Comparison of ENCODE assay signal across 8 cellular contexts in genomic region chr3:142724682-142725351, GRCh38. TPM values are rescaled to one million over a fixed set of nuclear protein-coding genes. Genes with fewer than 3 reads are reported as not detected.
A peak's percentile ranks its signal among the peaks of the same experiment; 100 is the strongest.
DNase-seq lines count a peak whose midpoint lies in the region; TF ChIP-seq lines count a peak whose summit lies in the region.

No MANE protein-coding gene starts in this region.

- TF ChIP-seq CTCF in fibroblast of mammary gland (conservative IDR thresholded peaks at IDR 0.05; ENCODE audit: control insufficient read depth, insufficient read depth, low read depth, low read length) (peak; percentile 2), type B pancreatic cell (conservative IDR thresholded peaks at IDR 0.05) (peak; percentile 24)

- H3K9me3 ChIP-seq in muscle layer of duodenum (ENCODE audit: control insufficient read depth in 1 of 2, low read length in 2 of 2) = no peaks in the 10 kb centered on the region

- no peaks in the 10 kb centered on the region for H3K27me3 ChIP-seq in H7 (ENCODE audit: control insufficient read depth, insufficient read depth, low read length)
- no peaks in the 10 kb centered on the region for H3K27me3 ChIP-seq in muscle layer of duodenum (ENCODE audit: low read depth, low read length)

- H3K27me3 Mint-ChIP-seq in activated CD4-positive, alpha-beta memory T cell treated with anti-CD3 and anti-CD28 coated beads, Interleukin-2, amount 10 ng/mL, durations not matched to agents 7 days and 5 days = peaks cover 47% of the 10 kb centered on the region
- peaks cover 15% of the 10 kb centered on the region for H3K27me3 Mint-ChIP-seq in type B pancreatic cell

- POLR2A ChIA-PET in activated CD4-positive, alpha-beta memory T cell treated with anti-CD3 and anti-CD28 coated beads, Interleukin-2, amount 10 ng/mL, durations not matched to agents 7 days and 5 days (lab: Charles Lee) = interaction anchor here (0.8 to 2.8 kb wide), 5 partner anchors 130 to 928 kb away, joined by 3 to 16 read pairs (median 4); partner anchors contain the start of gene ATR

- H3K4me3 ChIP-seq in H7 (ENCODE audit: insufficient read depth, low read depth, low read length) = peak overlapping the region; percentile 90
- H3K4me3 ChIP-seq in fibroblast of mammary gland (ENCODE audit: control insufficient read depth, low read depth, low read length) = peak overlapping the region; percentile 74
- peak overlapping the region; percentile 80 to 90 for H3K4me3 ChIP-seq in muscle layer of duodenum (ENCODE audit: low read depth in 1 of 2, low read length in 2 of 2)

- H3K27ac ChIP-seq in muscle layer of duodenum (ENCODE audit: low read length) = peak overlapping the region; percentile 46

- CTCF ChIA-PET in activated CD4-positive, alpha-beta memory T cell treated with anti-CD3 and anti-CD28 coated beads, Interleukin-2, amount 10 ng/mL, durations not matched to agents 7 days and 5 days (lab: Charles Lee) = no interaction called here

- in situ Hi-C loops in G401 (cut with HindIII; ENCODE audit: low sequenced_read_pairs) = no loop called here

- H3K4me3 Mint-ChIP-seq in activated CD4-positive, alpha-beta memory T cell treated with anti-CD3 and anti-CD28 coated beads, Interleukin-2, amount 10 ng/mL, durations not matched to agents 7 days and 5 days = peak overlapping the region; percentile 80
- peak overlapping the region; percentile 92 for H3K4me3 Mint-ChIP-seq in type B pancreatic cell

- no peaks in the 10 kb centered on the region for H3K36me3 Mint-ChIP-seq in activated CD4-positive, alpha-beta memory T cell treated with anti-CD3 and anti-CD28 coated beads, Interleukin-2, amount 10 ng/mL, durations not matched to agents 7 days and 5 days (ENCODE audit: low read depth)
- H3K36me3 Mint-ChIP-seq in type B pancreatic cell = no peaks in the 10 kb centered on the region

- H3K9me3 Mint-ChIP-seq in activated CD4-positive, alpha-beta memory T cell treated with anti-CD3 and anti-CD28 coated beads, Interleukin-2, amount 10 ng/mL, durations not matched to agents 7 days and 5 days = no peaks in the 10 kb centered on the region
- H3K9me3 Mint-ChIP-seq in type B pancreatic cell = peaks cover 6% of the 10 kb centered on the region

- peaks cover 12% of the 10 kb centered on the region for H3K4me1 Mint-ChIP-seq in activated CD4-positive, alpha-beta memory T cell treated with anti-CD3 and anti-CD28 coated beads, Interleukin-2, amount 10 ng/mL, durations not matched to agents 7 days and 5 days
- no peaks in the 10 kb centered on the region for H3K4me1 Mint-ChIP-seq in type B pancreatic cell (ENCODE audit: unreplicated experiment)

- H3K36me3 ChIP-seq in H7 (replicated peaks; ENCODE audit: control insufficient read depth, insufficient read depth, low read length) = no peaks in the 10 kb centered on the region
- no peaks in the 10 kb centered on the region for H3K36me3 ChIP-seq in muscle layer of duodenum (ENCODE audit: control insufficient read depth in 1 of 2, insufficient read depth in 2 of 2, low read length in 2 of 2)

- DNase-seq in G401 (ENCODE audit: low spot score) = peak; percentile 73
- peak; percentile 70 for DNase-seq in H7
- peak; percentile 10 for DNase-seq in NCI-H128 (lab: John Stamatoyannopoulos, UW; ENCODE audit: unreplicated experiment)
- peak; percentile 20 for DNase-seq in activated CD4-positive, alpha-beta memory T cell treated with anti-CD3 and anti-CD28 coated beads, Interleukin-2, amount 10 ng/mL, durations not matched to agents 7 days and 5 days
- peak; percentile 43 for DNase-seq in fibroblast of mammary gland (ENCODE audit: low read depth)
- DNase-seq in type B pancreatic cell (ENCODE audit: extremely low spot score, unreplicated experiment) = peak; percentile 76
- DNase-seq in UCSD-AML1 (lab: John Stamatoyannopoulos, UW; ENCODE audit: unreplicated experiment) = no peak

- H3K4me1 ChIP-seq in muscle layer of duodenum (ENCODE audit: control insufficient read depth in 1 of 2, insufficient read depth in 2 of 2, low read length in 2 of 2) = peaks cover 0 to 4% of the 10 kb centered on the region in 2 donors

- H3K27ac Mint-ChIP-seq in activated CD4-positive, alpha-beta memory T cell treated with anti-CD3 and anti-CD28 coated beads, Interleukin-2, amount 10 ng/mL, durations not matched to agents 7 days and 5 days = peak overlapping the region; percentile 64
- H3K27ac Mint-ChIP-seq in type B pancreatic cell = peak overlapping the region; percentile 77

RNA-seq across cellular contexts. Expression of gene TRPC1, which starts 1.0 kb away (rescaled TPM):
- 27.6 and 56.0 TPM in 2 replicates for total RNA-seq in G401 (2014; rRNA removed; shearing (Covaris generic))
- 16.7 and 18.3 TPM in 2 replicates for total RNA-seq in H7 (2014; rRNA removed; shearing (Covaris generic))
- 1 to 10 TPM; 3.0 TPM for total RNA-seq in activated CD4-positive, alpha-beta memory T cell treated with anti-CD3 and anti-CD28 coated beads, Interleukin-2, amount 10 ng/mL, durations not matched to agents 7 days and 5 days
- total RNA-seq in type B pancreatic cell (ENCODE audit: low replicate concordance) = 3.4 and 11.7 TPM in 2 replicates
